Comparison of ENCODE assay signal across 1 cellular context in the genomic region with DNA sequence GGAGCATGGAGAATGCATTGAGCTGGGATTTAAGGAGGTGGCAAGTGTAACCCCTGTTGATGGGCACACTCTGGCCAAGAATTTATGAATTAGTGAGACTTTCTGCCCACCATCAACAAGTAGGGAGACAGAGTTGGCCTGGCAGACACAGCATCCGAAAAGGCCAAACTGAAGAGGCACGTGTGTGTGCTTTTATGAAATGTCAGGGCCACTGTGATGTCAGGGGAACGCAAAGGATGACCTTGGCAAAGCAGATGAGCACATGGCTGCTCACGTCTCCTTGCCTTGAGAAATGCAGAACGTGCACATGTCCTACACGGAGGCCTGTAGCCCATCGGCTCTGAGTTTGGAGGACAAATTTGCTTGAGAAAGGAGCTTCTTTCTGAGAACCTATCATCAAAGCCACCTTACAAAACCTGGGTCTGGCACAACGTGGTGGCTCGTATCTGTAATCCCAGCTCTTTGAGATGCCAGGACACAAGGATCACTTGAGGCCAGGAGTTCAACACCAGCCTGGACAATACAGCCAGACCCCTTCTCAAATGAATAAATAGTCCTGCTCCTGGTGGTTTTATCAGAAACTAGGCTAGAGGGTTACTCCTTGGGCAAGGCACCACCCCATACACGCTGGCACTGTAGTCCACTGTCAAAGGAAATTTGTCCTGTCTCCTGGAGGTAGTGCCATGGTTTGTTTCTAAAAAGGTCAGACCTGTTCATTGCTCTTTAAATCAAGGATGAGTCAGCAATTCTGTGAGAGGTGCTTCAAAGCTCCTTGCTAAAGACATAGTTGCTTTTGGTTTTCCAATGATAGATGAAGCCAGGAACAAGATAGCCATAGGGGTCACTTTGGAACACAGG.
TF ChIP-seq lines count a peak whose summit lies in the region.

No MANE protein-coding gene starts in this region.

TF ChIP-seq in K562, 482 proteins besides CTCF, POLR2A, EP300 and RAD21 (continues in another document):
- TF ChIP-seq ZNF507 (tag; conservative IDR thresholded peaks at IDR 0.05) = no peak
- TF ChIP-seq, protein P1, sequence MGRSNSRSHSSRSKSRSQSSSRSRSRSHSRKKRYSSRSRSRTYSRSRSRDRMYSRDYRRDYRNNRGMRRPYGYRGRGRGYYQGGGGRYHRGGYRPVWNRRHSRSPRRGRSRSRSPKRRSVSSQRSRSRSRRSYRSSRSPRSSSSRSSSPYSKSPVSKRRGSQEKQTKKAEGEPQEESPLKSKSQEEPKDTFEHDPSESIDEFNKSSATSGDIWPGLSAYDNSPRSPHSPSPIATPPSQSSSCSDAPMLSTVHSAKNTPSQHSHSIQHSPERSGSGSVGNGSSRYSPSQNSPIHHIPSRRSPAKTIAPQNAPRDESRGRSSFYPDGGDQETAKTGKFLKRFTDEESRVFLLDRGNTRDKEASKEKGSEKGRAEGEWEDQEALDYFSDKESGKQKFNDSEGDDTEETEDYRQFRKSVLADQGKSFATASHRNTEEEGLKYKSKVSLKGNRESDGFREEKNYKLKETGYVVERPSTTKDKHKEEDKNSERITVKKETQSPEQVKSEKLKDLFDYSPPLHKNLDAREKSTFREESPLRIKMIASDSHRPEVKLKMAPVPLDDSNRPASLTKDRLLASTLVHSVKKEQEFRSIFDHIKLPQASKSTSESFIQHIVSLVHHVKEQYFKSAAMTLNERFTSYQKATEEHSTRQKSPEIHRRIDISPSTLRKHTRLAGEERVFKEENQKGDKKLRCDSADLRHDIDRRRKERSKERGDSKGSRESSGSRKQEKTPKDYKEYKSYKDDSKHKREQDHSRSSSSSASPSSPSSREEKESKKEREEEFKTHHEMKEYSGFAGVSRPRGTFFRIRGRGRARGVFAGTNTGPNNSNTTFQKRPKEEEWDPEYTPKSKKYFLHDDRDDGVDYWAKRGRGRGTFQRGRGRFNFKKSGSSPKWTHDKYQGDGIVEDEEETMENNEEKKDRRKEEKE (IDR thresholded peaks at IDR 0.05; ENCODE audit: borderline replicate concordance in 1 of 2, control insufficient read depth in 1 of 2, low read depth in 2 of 2, low read length in 1 of 2) = no peak
- TF ChIP-seq, protein P2, sequence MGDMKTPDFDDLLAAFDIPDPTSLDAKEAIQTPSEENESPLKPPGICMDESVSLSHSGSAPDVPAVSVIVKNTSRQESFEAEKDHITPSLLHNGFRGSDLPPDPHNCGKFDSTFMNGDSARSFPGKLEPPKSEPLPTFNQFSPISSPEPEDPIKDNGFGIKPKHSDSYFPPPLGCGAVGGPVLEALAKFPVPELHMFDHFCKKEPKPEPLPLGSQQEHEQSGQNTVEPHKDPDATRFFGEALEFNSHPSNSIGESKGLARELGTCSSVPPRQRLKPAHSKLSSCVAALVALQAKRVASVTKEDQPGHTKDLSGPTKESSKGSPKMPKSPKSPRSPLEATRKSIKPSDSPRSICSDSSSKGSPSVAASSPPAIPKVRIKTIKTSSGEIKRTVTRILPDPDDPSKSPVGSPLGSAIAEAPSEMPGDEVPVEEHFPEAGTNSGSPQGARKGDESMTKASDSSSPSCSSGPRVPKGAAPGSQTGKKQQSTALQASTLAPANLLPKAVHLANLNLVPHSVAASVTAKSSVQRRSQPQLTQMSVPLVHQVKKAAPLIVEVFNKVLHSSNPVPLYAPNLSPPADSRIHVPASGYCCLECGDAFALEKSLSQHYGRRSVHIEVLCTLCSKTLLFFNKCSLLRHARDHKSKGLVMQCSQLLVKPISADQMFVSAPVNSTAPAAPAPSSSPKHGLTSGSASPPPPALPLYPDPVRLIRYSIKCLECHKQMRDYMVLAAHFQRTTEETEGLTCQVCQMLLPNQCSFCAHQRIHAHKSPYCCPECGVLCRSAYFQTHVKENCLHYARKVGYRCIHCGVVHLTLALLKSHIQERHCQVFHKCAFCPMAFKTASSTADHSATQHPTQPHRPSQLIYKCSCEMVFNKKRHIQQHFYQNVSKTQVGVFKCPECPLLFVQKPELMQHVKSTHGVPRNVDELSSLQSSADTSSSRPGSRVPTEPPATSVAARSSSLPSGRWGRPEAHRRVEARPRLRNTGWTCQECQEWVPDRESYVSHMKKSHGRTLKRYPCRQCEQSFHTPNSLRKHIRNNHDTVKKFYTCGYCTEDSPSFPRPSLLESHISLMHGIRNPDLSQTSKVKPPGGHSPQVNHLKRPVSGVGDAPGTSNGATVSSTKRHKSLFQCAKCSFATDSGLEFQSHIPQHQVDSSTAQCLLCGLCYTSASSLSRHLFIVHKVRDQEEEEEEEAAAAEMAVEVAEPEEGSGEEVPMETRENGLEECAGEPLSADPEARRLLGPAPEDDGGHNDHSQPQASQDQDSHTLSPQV (IDR thresholded peaks at IDR 0.05) = peak; percentile 47; the same call in 1 of the 2 replicates
- TF ChIP-seq, protein P3, sequence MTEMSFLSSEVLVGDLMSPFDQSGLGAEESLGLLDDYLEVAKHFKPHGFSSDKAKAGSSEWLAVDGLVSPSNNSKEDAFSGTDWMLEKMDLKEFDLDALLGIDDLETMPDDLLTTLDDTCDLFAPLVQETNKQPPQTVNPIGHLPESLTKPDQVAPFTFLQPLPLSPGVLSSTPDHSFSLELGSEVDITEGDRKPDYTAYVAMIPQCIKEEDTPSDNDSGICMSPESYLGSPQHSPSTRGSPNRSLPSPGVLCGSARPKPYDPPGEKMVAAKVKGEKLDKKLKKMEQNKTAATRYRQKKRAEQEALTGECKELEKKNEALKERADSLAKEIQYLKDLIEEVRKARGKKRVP (CRISPR knock-in tag; IDR thresholded peaks at IDR 0.05) = 0 out of 2 replicates have a peak, but pooled peaks have one; percentile 14
- TF ChIP-seq PHF20 (IDR thresholded peaks at IDR 0.05; ENCODE audit: partially characterized antibody) = peak; percentile 44
- no peak for TF ChIP-seq NBN (IDR thresholded peaks at IDR 0.05; ENCODE audit: low read depth)
- TF ChIP-seq, protein P4, sequence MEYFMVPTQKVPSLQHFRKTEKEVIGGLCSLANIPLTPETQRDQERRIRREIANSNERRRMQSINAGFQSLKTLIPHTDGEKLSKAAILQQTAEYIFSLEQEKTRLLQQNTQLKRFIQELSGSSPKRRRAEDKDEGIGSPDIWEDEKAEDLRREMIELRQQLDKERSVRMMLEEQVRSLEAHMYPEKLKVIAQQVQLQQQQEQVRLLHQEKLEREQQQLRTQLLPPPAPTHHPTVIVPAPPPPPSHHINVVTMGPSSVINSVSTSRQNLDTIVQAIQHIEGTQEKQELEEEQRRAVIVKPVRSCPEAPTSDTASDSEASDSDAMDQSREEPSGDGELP (CRISPR knock-in tag; IDR thresholded peaks at IDR 0.05; ENCODE audit: borderline replicate concordance) = no peak
- TF ChIP-seq MAFK (IDR thresholded peaks at IDR 0.05; ENCODE audit: low read length) = peak; percentile 97
- TF ChIP-seq, protein P5, sequence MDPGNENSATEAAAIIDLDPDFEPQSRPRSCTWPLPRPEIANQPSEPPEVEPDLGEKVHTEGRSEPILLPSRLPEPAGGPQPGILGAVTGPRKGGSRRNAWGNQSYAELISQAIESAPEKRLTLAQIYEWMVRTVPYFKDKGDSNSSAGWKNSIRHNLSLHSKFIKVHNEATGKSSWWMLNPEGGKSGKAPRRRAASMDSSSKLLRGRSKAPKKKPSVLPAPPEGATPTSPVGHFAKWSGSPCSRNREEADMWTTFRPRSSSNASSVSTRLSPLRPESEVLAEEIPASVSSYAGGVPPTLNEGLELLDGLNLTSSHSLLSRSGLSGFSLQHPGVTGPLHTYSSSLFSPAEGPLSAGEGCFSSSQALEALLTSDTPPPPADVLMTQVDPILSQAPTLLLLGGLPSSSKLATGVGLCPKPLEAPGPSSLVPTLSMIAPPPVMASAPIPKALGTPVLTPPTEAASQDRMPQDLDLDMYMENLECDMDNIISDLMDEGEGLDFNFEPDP (CRISPR knock-in tag; IDR thresholded peaks at IDR 0.05) = no peak
- TF ChIP-seq ZNF77 (CRISPR knock-in tag; IDR thresholded peaks at IDR 0.05) = no peak
- no peak for TF ChIP-seq ZNF217 (CRISPR knock-in tag; IDR thresholded peaks at IDR 0.05)
- TF ChIP-seq ZNF133 (CRISPR knock-in tag; IDR thresholded peaks at IDR 0.05) = no peak
- TF ChIP-seq PTBP1 (IDR thresholded peaks at IDR 0.05; ENCODE audit: low read depth, low read length) = 0 out of 2 replicates have a peak, but pooled peaks have one; percentile 27
- no peak for TF ChIP-seq ARHGAP35 (IDR thresholded peaks at IDR 0.05; ENCODE audit: partially characterized antibody)
- no peak for TF ChIP-seq STAT5A (IDR thresholded peaks at IDR 0.05; ENCODE audit: borderline replicate concordance, low read length)
- TF ChIP-seq NELFE (IDR thresholded peaks at IDR 0.05; ENCODE audit: insufficient read depth, insufficient read length) = no peak
- TF ChIP-seq ZNF707 (CRISPR knock-in tag; conservative IDR thresholded peaks at IDR 0.05) = 0 out of 2 replicates have a peak, but pooled peaks have one; percentile 40
- no peak for TF ChIP-seq ZNF263 (CRISPR knock-in tag; IDR thresholded peaks at IDR 0.05; ENCODE audit: borderline replicate concordance)
- no peak for TF ChIP-seq NR2C2 (CRISPR knock-in tag; IDR thresholded peaks at IDR 0.05)
- TF ChIP-seq NR2C2 (tag; IDR thresholded peaks at IDR 0.05) = peak; percentile 60
- no peak for TF ChIP-seq SETDB1 (IDR thresholded peaks at IDR 0.05; ENCODE audit: low read length)
- no peak for TF ChIP-seq MIER1 (IDR thresholded peaks at IDR 0.05; ENCODE audit: low read depth)
- peak; percentile 99 for TF ChIP-seq MAFG (tag; conservative IDR thresholded peaks at IDR 0.05)
- TF ChIP-seq ZNF239 (CRISPR knock-in tag; IDR thresholded peaks at IDR 0.05) = no peak
- TF ChIP-seq HDAC1 (IDR thresholded peaks at IDR 0.05) = 0 out of 4 replicates have a peak, but pooled peaks of 1 of the 2 experiments have one; percentile 54
- TF ChIP-seq RHOXF2B (CRISPR knock-in tag; conservative IDR thresholded peaks at IDR 0.05) = no peak
- TF ChIP-seq TARDBP (IDR thresholded peaks at IDR 0.05) = no peak
- TF ChIP-seq CCAR2 (IDR thresholded peaks at IDR 0.05; ENCODE audit: low read depth, low read length) = no peak
- peak; percentile 99 for TF ChIP-seq C11orf30 (IDR thresholded peaks at IDR 0.05; ENCODE audit: low read depth)
- peak; percentile 99 for TF ChIP-seq ZNF316 (IDR thresholded peaks at IDR 0.05)
- TF ChIP-seq ZNF121 (CRISPR knock-in tag; conservative IDR thresholded peaks at IDR 0.05) = peak; percentile 98
- peak; percentile 44 for TF ChIP-seq ARID1B (IDR thresholded peaks at IDR 0.05)
- TF ChIP-seq MCM5 (IDR thresholded peaks at IDR 0.05; ENCODE audit: low read depth) = no peak
- TF ChIP-seq RBM34 (IDR thresholded peaks at IDR 0.05; ENCODE audit: borderline replicate concordance, insufficient read depth, low read length) = no peak
- no peak for TF ChIP-seq ZKSCAN8 (CRISPR knock-in tag; IDR thresholded peaks at IDR 0.05)
- TF ChIP-seq GATAD2A (IDR thresholded peaks at IDR 0.05) = 0 out of 2 replicates have a peak, but pooled peaks have one; percentile 38
- TF ChIP-seq EP400 (IDR thresholded peaks at IDR 0.05) = 0 out of 2 replicates have a peak, but pooled peaks have one; percentile 8
- TF ChIP-seq, protein P6, sequence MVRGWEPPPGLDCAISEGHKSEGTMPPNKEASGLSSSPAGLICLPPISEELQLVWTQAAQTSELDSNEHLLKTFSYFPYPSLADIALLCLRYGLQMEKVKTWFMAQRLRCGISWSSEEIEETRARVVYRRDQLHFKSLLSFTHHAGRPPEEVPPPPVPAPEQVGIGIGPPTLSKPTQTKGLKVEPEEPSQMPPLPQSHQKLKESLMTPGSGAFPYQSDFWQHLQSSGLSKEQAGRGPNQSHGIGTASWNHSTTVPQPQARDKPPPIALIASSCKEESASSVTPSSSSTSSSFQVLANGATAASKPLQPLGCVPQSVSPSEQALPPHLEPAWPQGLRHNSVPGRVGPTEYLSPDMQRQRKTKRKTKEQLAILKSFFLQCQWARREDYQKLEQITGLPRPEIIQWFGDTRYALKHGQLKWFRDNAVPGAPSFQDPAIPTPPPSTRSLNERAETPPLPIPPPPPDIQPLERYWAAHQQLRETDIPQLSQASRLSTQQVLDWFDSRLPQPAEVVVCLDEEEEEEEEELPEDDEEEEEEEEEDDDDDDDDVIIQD (CRISPR knock-in tag; IDR thresholded peaks at IDR 0.05) = no peak
- no peak for TF ChIP-seq TCFL5 (CRISPR knock-in tag; conservative IDR thresholded peaks at IDR 0.05)
- no peak for TF ChIP-seq FOSL1 (tag; conservative IDR thresholded peaks at IDR 0.05)
- no peak for TF ChIP-seq SP1 (CRISPR knock-in tag; IDR thresholded peaks at IDR 0.05)
- TF ChIP-seq, protein P7, sequence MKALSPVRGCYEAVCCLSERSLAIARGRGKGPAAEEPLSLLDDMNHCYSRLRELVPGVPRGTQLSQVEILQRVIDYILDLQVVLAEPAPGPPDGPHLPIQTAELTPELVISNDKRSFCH (CRISPR knock-in tag; IDR thresholded peaks at IDR 0.05) = no peak
- TF ChIP-seq, protein P7 (tag; IDR thresholded peaks at IDR 0.05) = peak; percentile 76
- TF ChIP-seq MAFF (IDR thresholded peaks at IDR 0.05; ENCODE audit: low read length) = peak; percentile 99
- no peak; the same call in 1 of the 2 replicates for TF ChIP-seq HDAC2 (IDR thresholded peaks at IDR 0.05)
- no peak for TF ChIP-seq ZSCAN32 (CRISPR knock-in tag; IDR thresholded peaks at IDR 0.05)
- no peak for TF ChIP-seq ZBTB1 (CRISPR knock-in tag; IDR thresholded peaks at IDR 0.05; ENCODE audit: borderline replicate concordance, low read depth)
- no peak for TF ChIP-seq CSDE1 (IDR thresholded peaks at IDR 0.05)
- 0 out of 2 replicates have a peak, but pooled peaks have one; percentile 61 for TF ChIP-seq SMARCA4 (IDR thresholded peaks at IDR 0.05)
- TF ChIP-seq, protein P8, sequence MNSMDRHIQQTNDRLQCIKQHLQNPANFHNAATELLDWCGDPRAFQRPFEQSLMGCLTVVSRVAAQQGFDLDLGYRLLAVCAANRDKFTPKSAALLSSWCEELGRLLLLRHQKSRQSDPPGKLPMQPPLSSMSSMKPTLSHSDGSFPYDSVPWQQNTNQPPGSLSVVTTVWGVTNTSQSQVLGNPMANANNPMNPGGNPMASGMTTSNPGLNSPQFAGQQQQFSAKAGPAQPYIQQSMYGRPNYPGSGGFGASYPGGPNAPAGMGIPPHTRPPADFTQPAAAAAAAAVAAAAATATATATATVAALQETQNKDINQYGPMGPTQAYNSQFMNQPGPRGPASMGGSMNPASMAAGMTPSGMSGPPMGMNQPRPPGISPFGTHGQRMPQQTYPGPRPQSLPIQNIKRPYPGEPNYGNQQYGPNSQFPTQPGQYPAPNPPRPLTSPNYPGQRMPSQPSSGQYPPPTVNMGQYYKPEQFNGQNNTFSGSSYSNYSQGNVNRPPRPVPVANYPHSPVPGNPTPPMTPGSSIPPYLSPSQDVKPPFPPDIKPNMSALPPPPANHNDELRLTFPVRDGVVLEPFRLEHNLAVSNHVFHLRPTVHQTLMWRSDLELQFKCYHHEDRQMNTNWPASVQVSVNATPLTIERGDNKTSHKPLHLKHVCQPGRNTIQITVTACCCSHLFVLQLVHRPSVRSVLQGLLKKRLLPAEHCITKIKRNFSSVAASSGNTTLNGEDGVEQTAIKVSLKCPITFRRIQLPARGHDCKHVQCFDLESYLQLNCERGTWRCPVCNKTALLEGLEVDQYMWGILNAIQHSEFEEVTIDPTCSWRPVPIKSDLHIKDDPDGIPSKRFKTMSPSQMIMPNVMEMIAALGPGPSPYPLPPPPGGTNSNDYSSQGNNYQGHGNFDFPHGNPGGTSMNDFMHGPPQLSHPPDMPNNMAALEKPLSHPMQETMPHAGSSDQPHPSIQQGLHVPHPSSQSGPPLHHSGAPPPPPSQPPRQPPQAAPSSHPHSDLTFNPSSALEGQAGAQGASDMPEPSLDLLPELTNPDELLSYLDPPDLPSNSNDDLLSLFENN (IDR thresholded peaks at IDR 0.05; ENCODE audit: low read depth in 2 of 2, low read length in 2 of 2) = no peak
